In genomic region chr2:157777425-157777824, GRCh38 we compare ENCODE assay signal across 8 cellular contexts.
DNase-seq lines count a peak whose midpoint lies in the region; ATAC-seq and TF ChIP-seq lines count a peak whose summit lies in the region.

No MANE protein-coding gene starts in this region.

- peak; percentile 89 for TF ChIP-seq RAD21 in SK-N-SH (IDR thresholded peaks at IDR 0.05; ENCODE audit: low read length)

- TF ChIP-seq EP300 in SK-N-SH (IDR thresholded peaks at IDR 0.05; ENCODE audit: borderline replicate concordance in 1 of 2, low read depth in 1 of 2, low read length in 1 of 2), result no peak

- no peaks in the 10 kb centered on the region for H3K9me2 ChIP-seq in SK-N-SH

- ATAC-seq in left colon, result peak; percentile 46
- no peak for ATAC-seq in HG02588 (IDR thresholded peaks at IDR 0.05; ENCODE audit: unreplicated experiment)
- no peak for ATAC-seq in HG02759 (IDR thresholded peaks at IDR 0.05; ENCODE audit: unreplicated experiment)

- H3K9me3 ChIP-seq in SK-N-SH, result no peaks in the 10 kb centered on the region

- no peaks in the 10 kb centered on the region for H3K9me3 Mint-ChIP-seq in brain

- peak; percentile 92 for TF ChIP-seq CTCF in SK-N-SH (IDR thresholded peaks at IDR 0.05)
- peak; percentile 72 to 82 for TF ChIP-seq CTCF in brain (conservative IDR thresholded peaks at IDR 0.05)

- no peaks in the 10 kb centered on the region; a peak in 2 of 4 replicates for H3K4me1 ChIP-seq in SK-N-SH (ENCODE audit: control insufficient read depth in 1 of 2, insufficient read depth in 2 of 2, low read depth in 1 of 2, low read length in 1 of 2)

- H3K36me3 ChIP-seq in SK-N-SH (replicated peaks in 1 of 2; ENCODE audit: control insufficient read depth in 1 of 2, insufficient read depth in 2 of 2, low read length in 1 of 2), result peaks cover 49 to 64% of the 10 kb centered on the region in 2 experiments

- POLR2A ChIA-PET in SK-N-SH (lab: Yijun Ruan, JAX), result no interaction called here

- H3K27ac Mint-ChIP-seq in brain, result no peak overlapping the region

- H3K4me2 ChIP-seq in SK-N-SH, result no peak overlapping the region

- no peak overlapping the region for H3K4me3 ChIP-seq in SK-N-SH (ENCODE audit: low read depth in 2 of 2, low read length in 1 of 2)

- WGBS in SK-N-SH (ENCODE audit: low lambda C conversion rate), result 54% methylated on average over 4 of the region's 4 CpGs

- H3K27ac ChIP-seq in SK-N-SH (ENCODE audit: low read depth in 2 of 2, low read length in 1 of 2), result no peak overlapping the region

- H3K4me1 Mint-ChIP-seq in brain, result peaks cover 13% of the 10 kb centered on the region

- H3K27me3 ChIP-seq in SK-N-SH (ENCODE audit: insufficient read depth), result no peaks in the 10 kb centered on the region

- H3K79me2 ChIP-seq in SK-N-SH (ENCODE audit: insufficient read depth), result no peaks in the 10 kb centered on the region

- H3K27me3 Mint-ChIP-seq in brain, result no peaks in the 10 kb centered on the region

- DNase-seq in COR-L47 (lab: John Stamatoyannopoulos, UW) (peak; percentile 15), HT-29 (ENCODE audit: low spot score) (peak; percentile 70), SK-N-SH (peak; percentile 39), left colon (peak in 1 of 2 donors; percentile 49)
- DNase-seq in stimulated activated CD8-positive, alpha-beta memory T cell treated with anti-CD3 and anti-CD28 coated beads, Interleukin-7, amount 100 ng/mL, for 24 hours (ENCODE audit: low read depth), result peak; percentile 17

- H4K20me1 ChIP-seq in SK-N-SH (ENCODE audit: insufficient read depth), result peaks cover 10% of the 10 kb centered on the region; the same call in 1 of the 2 replicates

- peaks cover 56% of the 10 kb centered on the region for H3K36me3 Mint-ChIP-seq in brain

- CTCF ChIA-PET in SK-N-SH (lab: Yijun Ruan, JAX), result interaction anchor here (0.5 to 2.6 kb wide), 15 partner anchors 10 to 968 kb away, joined by 3 to 15 read pairs (median 4); no protein-coding TSS in a partner anchor

- intact Hi-C loops in left colon (cut with DNase I, micrococcal nuclease), result loop anchor here (5.0 to 10.0 kb wide), 2 partner anchors 227 to 235 kb away; no protein-coding TSS in a partner anchor

- no peak overlapping the region for H2AFZ ChIP-seq in SK-N-SH (ENCODE audit: low read depth)

- H3F3A ChIP-seq in SK-N-SH (replicated peaks; ENCODE audit: insufficient read depth), result no peaks in the 10 kb centered on the region

- no peak overlapping the region for H3K4me3 Mint-ChIP-seq in brain

- no peak overlapping the region for H3K9ac ChIP-seq in SK-N-SH

TF ChIP-seq in SK-N-SH, 30 proteins besides CTCF, POLR2A, EP300 and RAD21:
- TF ChIP-seq SMC3 (IDR thresholded peaks at IDR 0.05; ENCODE audit: low read depth, low read length) (peak; percentile 67), TCF12 (IDR thresholded peaks at IDR 0.05) (no peak)
TF ChIP-seq in SK-N-SH: peak in this region for 1.
